ENCODE assay signal across 19 cellular contexts in the genomic region with DNA sequence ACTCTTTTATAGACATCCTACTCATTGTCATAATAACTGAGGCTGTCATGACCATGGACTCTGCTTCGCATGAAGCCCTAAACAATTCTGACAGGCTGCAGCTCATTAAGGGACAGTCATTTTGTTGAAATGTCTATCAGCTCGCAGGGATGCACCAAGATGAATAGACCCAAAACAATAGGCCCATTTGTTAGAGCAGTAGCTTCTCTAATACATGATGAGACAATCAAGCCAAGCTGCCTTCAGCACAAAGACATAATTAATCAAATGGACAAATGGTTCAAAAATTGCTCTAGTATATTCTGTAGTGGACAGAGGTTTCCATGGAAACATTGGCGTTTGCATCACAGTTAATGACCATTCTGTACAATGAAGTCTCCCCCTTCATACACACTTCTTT.
"Had no signal": no experiment of that assay in that cellular context is flagged by ENCODE, and none has a peak within 500 bp of the region (broad histone marks: within the 10 kb centered on the region; RNA-seq: fewer than 3 reads in every experiment).

No MANE protein-coding gene starts in this region.

- H3K27ac Mint-ChIP-seq: activated naive CD4-positive, alpha-beta T cell treated with anti-CD3 and anti-CD28 coated beads for 36 hours; activated naive CD8-positive, alpha-beta T cell treated with anti-CD3 and anti-CD28 coated beads, Interleukin-2, amount 50 U/mL, for 24 hours; activated T-helper 2 cell treated with anti-CD3 and anti-CD28 coated beads, Interferon-gamma antibody, Interleukin-2, Interleukin-4, amounts not matched to agents 10 μg/mL and 5 μg/mL and 100 μg/mL, durations not matched to agents 14 hours and 24 hours and 36 hours; natural killer cell treated with Interleukin-12 subunit alpha and Interleukin-12 subunit beta and Interleukin-15 and Interleukin-18, amount 100 ng/mL, for 72 hours; stimulated activated naive CD8-positive, alpha-beta T cell treated with anti-CD3 and anti-CD28 coated beads, Interleukin-15, Interleukin-2, amounts not matched to agents 100 ng/mL and 50 ng/mL, for 24 hours had no signal

- H3K36me3 Mint-ChIP-seq: natural killer cell treated with Interleukin-12 subunit alpha and Interleukin-12 subunit beta and Interleukin-15 and Interleukin-18, amount 100 ng/mL, for 72 hours had no signal

- H3K27me3 Mint-ChIP-seq: activated naive CD8-positive, alpha-beta T cell treated with anti-CD3 and anti-CD28 coated beads, Interleukin-2, amount 50 U/mL, for 24 hours; natural killer cell treated with Interleukin-12 subunit alpha and Interleukin-12 subunit beta and Interleukin-15 and Interleukin-18, amount 100 ng/mL, for 72 hours; stimulated activated naive CD8-positive, alpha-beta T cell treated with anti-CD3 and anti-CD28 coated beads, Interleukin-15, Interleukin-2, amounts not matched to agents 100 ng/mL and 50 ng/mL, for 24 hours had no signal

- H3K36me3 ChIP-seq: esophagus squamous epithelium, spleen had no signal

- H3K27me3 ChIP-seq: esophagus squamous epithelium, spleen had no signal

- H3K4me1 Mint-ChIP-seq: activated naive CD8-positive, alpha-beta T cell treated with anti-CD3 and anti-CD28 coated beads, Interleukin-2, amount 50 U/mL, for 24 hours had no signal

- H3K4me1 ChIP-seq: esophagus squamous epithelium, psoas muscle, spleen had no signal

- H3K4me3 ChIP-seq: esophagus squamous epithelium, psoas muscle, spleen had no signal

- ATAC-seq: activated naive CD8-positive, alpha-beta T cell treated with anti-CD3 and anti-CD28 coated beads, Interleukin-2, amount 50 U/mL, for 24 hours; left ventricle myocardium superior; natural killer cell treated with Interleukin-12 subunit alpha and Interleukin-12 subunit beta and Interleukin-15 and Interleukin-18, amount 100 ng/mL, for 72 hours; psoas muscle; sciatic nerve had no signal

- H3K27ac ChIP-seq: esophagus squamous epithelium, psoas muscle, spleen had no signal

- H3K4me3 Mint-ChIP-seq: activated naive CD4-positive, alpha-beta T cell treated with anti-CD3 and anti-CD28 coated beads for 36 hours; activated naive CD8-positive, alpha-beta T cell treated with anti-CD3 and anti-CD28 coated beads, Interleukin-2, amount 50 U/mL, for 24 hours; natural killer cell treated with Interleukin-12 subunit alpha and Interleukin-12 subunit beta and Interleukin-15 and Interleukin-18, amount 100 ng/mL, for 72 hours; stimulated activated naive CD8-positive, alpha-beta T cell treated with anti-CD3 and anti-CD28 coated beads, Interleukin-15, Interleukin-2, amounts not matched to agents 100 ng/mL and 50 ng/mL, for 24 hours had no signal

- H3K9me3 ChIP-seq: esophagus squamous epithelium, psoas muscle, spleen had no signal

- H3K9me3 Mint-ChIP-seq: activated naive CD8-positive, alpha-beta T cell treated with anti-CD3 and anti-CD28 coated beads, Interleukin-2, amount 50 U/mL, for 24 hours; activated T-helper 2 cell treated with anti-CD3 and anti-CD28 coated beads, Interferon-gamma antibody, Interleukin-2, Interleukin-4, amounts not matched to agents 10 μg/mL and 5 μg/mL and 100 μg/mL, durations not matched to agents 14 hours and 24 hours and 36 hours; natural killer cell treated with Interleukin-12 subunit alpha and Interleukin-12 subunit beta and Interleukin-15 and Interleukin-18, amount 100 ng/mL, for 72 hours; stimulated activated naive CD8-positive, alpha-beta T cell treated with anti-CD3 and anti-CD28 coated beads, Interleukin-15, Interleukin-2, amounts not matched to agents 100 ng/mL and 50 ng/mL, for 24 hours had no signal

- DNase-seq: activated CD4-positive, alpha-beta T cell treated with anti-CD3 and anti-CD28 coated beads for 1 hour; activated CD4-positive, alpha-beta T cell treated with anti-CD3 and anti-CD28 coated beads, Interleukin-2, amount 50 U/mL, for 48 hours; activated naive CD4-positive, alpha-beta T cell treated with anti-CD3 and anti-CD28 coated beads for 36 hours; activated naive CD8-positive, alpha-beta T cell treated with anti-CD3 and anti-CD28 coated beads, Interleukin-2, amount 50 U/mL, for 24 hours; activated T-cell treated with anti-CD3 and anti-CD28 coated beads, Interleukin-2, amount 50 U/mL, for 1 hour; aorta; cortex of kidney; effector CD4-positive, alpha-beta T cell; esophagus squamous epithelium; glutamatergic neuron; kidney glomerular epithelial cell; left ventricle myocardium superior; mesendoderm; psoas muscle; spleen had no signal
